ENCODE assay signal across 29 cellular contexts in genomic region chr4:125456075-125456474, GRCh38.
"Had no signal": no experiment of that assay in that cellular context is flagged by ENCODE, and none has a peak within 500 bp of the region (broad histone marks: within the 10 kb centered on the region; RNA-seq: fewer than 3 reads in every experiment).

No MANE protein-coding gene starts in this region.

- H3K4me1 ChIP-seq: ascending aorta, breast epithelium, colonic mucosa, gastroesophageal sphincter had no signal

- ATAC-seq: activated CD4-positive, alpha-beta T cell treated with anti-CD3 and anti-CD28 coated beads for 36 hours; activated naive CD4-positive, alpha-beta T cell treated with anti-CD3 and anti-CD28 coated beads, Interleukin-2, amount 50 U/mL, for 72 hours; activated T-cell treated with anti-CD3 and anti-CD28 coated beads, Interleukin-2, amount 50 U/mL, for 72 hours; gastroesophageal sphincter; T-helper 17 cell had no signal

- FAIRE-seq: endometrium, endothelial cell of umbilical vein had no signal

- H3K36me3 ChIP-seq: breast epithelium, cardiac muscle cell, colonic mucosa, esophagus squamous epithelium had no signal

- H3K4me3 ChIP-seq: ascending aorta, breast epithelium, cardiac muscle cell, colonic mucosa, esophagus squamous epithelium, gastroesophageal sphincter had no signal

- H3K27me3 ChIP-seq: ascending aorta, breast epithelium, cardiac muscle cell, colonic mucosa, esophagus squamous epithelium, gastroesophageal sphincter had no signal

- H3K27ac ChIP-seq: ascending aorta, breast epithelium, cardiac muscle cell, colonic mucosa, epithelial cell of prostate, esophagus squamous epithelium, gastroesophageal sphincter had no signal

- DNase-seq: activated CD4-positive, alpha-beta memory T cell treated with anti-CD3 and anti-CD28 coated beads, Interleukin-2, amount 10 ng/mL, durations not matched to agents 7 days and 5 days; activated CD4-positive, alpha-beta T cell treated with anti-CD3 and anti-CD28 coated beads for 36 hours; activated CD4-positive, alpha-beta T cell treated with anti-CD3 and anti-CD28 coated beads, Interleukin-2, amount 10 ng/mL, durations not matched to agents 24 days and 14 days; activated CD4-positive, CD25-positive, alpha-beta regulatory T cell; activated CD4-positive, CD25-positive, alpha-beta regulatory T cell treated with anti-CD3 and anti-CD28 coated beads, Interleukin-2, amount 50 U/mL, for 72 hours; activated CD8-positive, alpha-beta memory T cell treated with anti-CD3 and anti-CD28 coated beads, Interleukin-2, amount 50 U/mL, for 48 hours; activated gamma-delta T cell; activated naive CD4-positive, alpha-beta T cell; activated naive CD4-positive, alpha-beta T cell treated with anti-CD3 and anti-CD28 coated beads, Interleukin-2, amount 10 ng/mL, durations not matched to agents 7 days and 5 days; activated naive CD8-positive, alpha-beta T cell treated with anti-CD3 and anti-CD28 coated beads, Interleukin-2, amount 10 ng/mL, durations not matched to agents 7 days and 5 days; activated T-cell treated with anti-CD3 and anti-CD28 coated beads for 4 hours; activated T-cell treated with anti-CD3 and anti-CD28 coated beads, Interleukin-2, amount 50 U/mL, for 24 hours; activated T-cell treated with anti-CD3 and anti-CD28 coated beads, Interleukin-2, amount 50 U/mL, for 72 hours; central memory CD4-positive, alpha-beta T cell; cerebellar nuclear complex; colonic mucosa; effector CD8-positive, alpha-beta T cell; esophagus squamous epithelium; foreskin melanocyte; T-helper 1 cell; T-helper 17 cell had no signal

- H3K9me3 ChIP-seq: ascending aorta, breast epithelium, colonic mucosa, esophagus squamous epithelium, gastroesophageal sphincter had no signal
